8 cellular contexts compared by ENCODE assay signal in the genomic region with DNA sequence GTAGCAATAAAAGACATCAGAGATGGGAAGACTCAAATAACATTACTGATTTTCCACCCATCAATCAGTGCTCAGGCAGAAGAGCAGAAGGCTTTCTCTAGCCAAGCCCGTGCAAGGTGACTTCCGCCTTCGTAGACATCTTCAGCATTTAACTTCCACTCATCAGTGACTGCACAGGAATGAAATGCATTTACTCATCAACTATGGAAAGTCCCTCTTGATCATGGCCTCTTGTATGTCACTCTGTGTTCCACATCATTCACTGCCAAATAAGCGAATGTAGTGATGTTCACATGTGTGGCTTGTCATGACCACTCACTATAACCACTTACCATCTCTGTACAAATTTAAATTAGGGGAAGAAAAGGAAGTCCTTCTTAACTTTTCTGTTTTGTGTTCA. TPM values are rescaled to one million over a fixed set of nuclear protein-coding genes. Genes with fewer than 3 reads are reported as not detected.
DNase-seq lines count a peak whose midpoint lies in the region; ATAC-seq lines count a peak whose summit lies in the region.

No MANE protein-coding gene starts in this region.

- ATAC-seq in HG02678 (IDR thresholded peaks at IDR 0.05; ENCODE audit: unreplicated experiment) = peak; percentile 85

- peak; percentile 61 for DNase-seq in activated CD4-positive, alpha-beta T cell treated with anti-CD3 and anti-CD28 coated beads, Interleukin-2, amount 10 ng/mL, durations not matched to agents 24 days and 14 days
- DNase-seq in activated CD4-positive, alpha-beta T cell treated with anti-CD3 and anti-CD28 coated beads, Interleukin-2, amount 50 U/mL, for 4 hours = no peak
- DNase-seq in SJCRH30 = no peak
- DNase-seq in stimulated activated CD4-positive, alpha-beta T cell treated with anti-CD3 and anti-CD28 coated beads, Interleukin-1b, Interleukin-23, amount 100 ng/mL, for 48 hours = peak; percentile 22
- DNase-seq in CD1c-positive myeloid dendritic cell (ENCODE audit: extremely low spot score) = no peak
- no peak for DNase-seq in DMS153 treated with DMSO at 0.1 percent for 48 hours (lab: John Stamatoyannopoulos, UW; ENCODE audit: unreplicated experiment)
- no peak for DNase-seq in ecto neural progenitor cell (ENCODE audit: low spot score)

- H3K9me3 Mint-ChIP-seq in activated CD4-positive, alpha-beta T cell treated with anti-CD3 and anti-CD28 coated beads, Interleukin-2, amount 10 ng/mL, durations not matched to agents 24 days and 14 days = peaks cover 8% of the 10 kb centered on the region

- intact Hi-C loops in activated CD4-positive, alpha-beta T cell treated with anti-CD3 and anti-CD28 coated beads, Interleukin-2, amount 10 ng/mL, durations not matched to agents 24 days and 14 days (cut with micrococcal nuclease) = loop anchor here (1.0 kb wide), 1 partner anchor 9 kb away; no protein-coding TSS in a partner anchor

- 0 out of 2 replicates have a peak, but pooled peaks cover 2% of the 10 kb centered on the region for H3K36me3 ChIP-seq in SJCRH30

- peaks cover 4% of the 10 kb centered on the region; the same call in 1 of the 2 replicates for H3K9me3 ChIP-seq in SJCRH30 (replicated peaks)

- H3K27me3 ChIP-seq in SJCRH30 = no peaks in the 10 kb centered on the region

- peaks cover 49% of the 10 kb centered on the region for H3K4me1 ChIP-seq in SJCRH30

- H3K27ac Mint-ChIP-seq in activated CD4-positive, alpha-beta T cell treated with anti-CD3 and anti-CD28 coated beads, Interleukin-2, amount 10 ng/mL, durations not matched to agents 24 days and 14 days = peak overlapping the region; percentile 64

- H3K27ac ChIP-seq in SJCRH30 = peak overlapping the region; percentile 58; the same call in 1 of the 2 replicates

- H3K4me3 Mint-ChIP-seq in activated CD4-positive, alpha-beta T cell treated with anti-CD3 and anti-CD28 coated beads, Interleukin-2, amount 10 ng/mL, durations not matched to agents 24 days and 14 days = no peak overlapping the region

- peaks cover 33% of the 10 kb centered on the region for H3K4me1 Mint-ChIP-seq in activated CD4-positive, alpha-beta T cell treated with anti-CD3 and anti-CD28 coated beads, Interleukin-2, amount 10 ng/mL, durations not matched to agents 24 days and 14 days

- H3K27me3 Mint-ChIP-seq in activated CD4-positive, alpha-beta T cell treated with anti-CD3 and anti-CD28 coated beads, Interleukin-2, amount 10 ng/mL, durations not matched to agents 24 days and 14 days = peaks cover 13% of the 10 kb centered on the region

- no peaks in the 10 kb centered on the region for H3K36me3 Mint-ChIP-seq in activated CD4-positive, alpha-beta T cell treated with anti-CD3 and anti-CD28 coated beads, Interleukin-2, amount 10 ng/mL, durations not matched to agents 24 days and 14 days (ENCODE audit: low read depth)

- H3K4me3 ChIP-seq in SJCRH30 = no peak overlapping the region

RNA-seq across cellular contexts. Expression of a gene that starts 49.4 kb away (rescaled TPM):
- 33.3 and 36.0 TPM in 2 replicates for total RNA-seq in activated CD4-positive, alpha-beta T cell treated with anti-CD3 and anti-CD28 coated beads, Interleukin-2, amount 10 ng/mL, durations not matched to agents 24 days and 14 days
- 87.2 and 107 TPM in 2 replicates for total RNA-seq in SJCRH30 (2014; rRNA removed; shearing (Covaris generic))

Comparison
In these comparisons a context has a peak if more than half of its experiments do, and no peak if none do; other contexts are left out.
1. DNase-seq: peak in activated CD4-positive, alpha-beta T cell treated with anti-CD3 and anti-CD28 coated beads, Interleukin-2, amount 10 ng/mL, durations not matched to agents 24 days and 14 days (single experiment) and stimulated activated CD4-positive, alpha-beta T cell treated with anti-CD3 and anti-CD28 coated beads, Interleukin-1b, Interleukin-23, amount 100 ng/mL, for 48 hours (single experiment); none in activated CD4-positive, alpha-beta T cell treated with anti-CD3 and anti-CD28 coated beads, Interleukin-2, amount 50 U/mL, for 4 hours (0 of 2), SJCRH30 (0 of 2), CD1c-positive myeloid dendritic cell (single experiment), DMS153 treated with DMSO at 0.1 percent for 48 hours (single experiment) and ecto neural progenitor cell (single experiment).